In genomic region chr9:10265102-10265708, GRCh38 we compare ENCODE assay signal across 12 cellular contexts.
DNase-seq lines count a peak whose midpoint lies in the region; ATAC-seq and TF ChIP-seq lines count a peak whose summit lies in the region.
"Had no signal": no experiment of that assay in that cellular context is flagged by ENCODE, and none has a peak within 500 bp of the region (broad histone marks: within the 10 kb centered on the region; RNA-seq: fewer than 3 reads in every experiment).

No MANE protein-coding gene starts in this region.

- no peak overlapping the region for H3K14ac ChIP-seq in mesenchymal stem cell (ENCODE audit: low read length in 2 of 2)

- no peak for TF ChIP-seq CTCF in PC-3 (conservative IDR thresholded peaks at IDR 0.05; ENCODE audit: low read depth, low read length)
- no peak for TF ChIP-seq CTCF in heart left ventricle (IDR thresholded peaks at IDR 0.05)

- H3K9me2 ChIP-seq in PC-3 (replicated peaks; ENCODE audit: low read length), result no peaks in the 10 kb centered on the region

- no peak overlapping the region for H4K91ac ChIP-seq in mesenchymal stem cell (ENCODE audit: low read length)

- no peak overlapping the region for H2BK12ac ChIP-seq in mesenchymal stem cell (ENCODE audit: low read length in 2 of 2)

- H3F3A ChIP-seq in PC-3 (ENCODE audit: low read length, unreplicated experiment), result no peaks in the 10 kb centered on the region

- peak; percentile 36 for ATAC-seq in GM18861 (IDR thresholded peaks at IDR 0.05; ENCODE audit: unreplicated experiment)
- peak; percentile 95 for ATAC-seq in PC-3
- ATAC-seq in heart left ventricle, result no peak
- ATAC-seq: activated CD8-positive, alpha-beta memory T cell treated with anti-CD3 and anti-CD28 coated beads, Interleukin-2, amount 10 ng/mL, durations not matched to agents 7 days and 5 days; natural killer cell had no signal

- H2BK120ac ChIP-seq in mesenchymal stem cell (ENCODE audit: low read depth, low read length), result no peak overlapping the region

- no peaks in the 10 kb centered on the region for H3K79me1 ChIP-seq in mesenchymal stem cell (replicated peaks; ENCODE audit: low read length, poor library complexity, severe bottlenecking)

- H4K8ac ChIP-seq in mesenchymal stem cell (ENCODE audit: low read length), result no peak overlapping the region

- no peak overlapping the region for H3K4me2 ChIP-seq in PC-3 (ENCODE audit: low read length)
- no peak overlapping the region for H3K4me2 ChIP-seq in mesenchymal stem cell (ENCODE audit: low read length, poor library complexity, severe bottlenecking)

- no peaks in the 10 kb centered on the region for H4K20me1 ChIP-seq in PC-3 (ENCODE audit: low read length)

- no peaks in the 10 kb centered on the region for H3K79me2 ChIP-seq in PC-3 (ENCODE audit: low read length)

- no peak for TF ChIP-seq POLR2A in heart left ventricle (IDR thresholded peaks at IDR 0.05)

- no peak overlapping the region for H3K4ac ChIP-seq in mesenchymal stem cell (ENCODE audit: low read depth in 1 of 2, low read length in 2 of 2)

- no peak overlapping the region for H2AK5ac ChIP-seq in mesenchymal stem cell (ENCODE audit: low read length, severe bottlenecking)

- POLR2A ChIA-PET in PC-3 (lab: Charles Lee; ENCODE audit: unreplicated experiment), result interaction anchor here (0.5 kb wide), 1 partner anchor 205 kb away, joined by 3 read pairs; no protein-coding TSS in a partner anchor

- H3K9ac ChIP-seq in PC-3 (ENCODE audit: low read length) (no peak overlapping the region), mesenchymal stem cell (ENCODE audit: low read length) (peak overlapping the region; percentile 69)

- no peak overlapping the region for H2BK15ac ChIP-seq in mesenchymal stem cell (ENCODE audit: low read depth, poor library complexity, severe bottlenecking)

- H3K4me3 ChIP-seq in PC-3 (ENCODE audit: low read length) (no peak overlapping the region), mesenchymal stem cell (ENCODE audit: insufficient read depth in 1 of 2, low read depth in 1 of 2, low read length in 2 of 2) (no peak overlapping the region), heart left ventricle (no peak overlapping the region)
- H3K4me3 ChIP-seq: spleen, vagina had no signal

- no peaks in the 10 kb centered on the region for H3K9me3 ChIP-seq in PC-3 (ENCODE audit: low read length)
- peaks cover 4% of the 10 kb centered on the region for H3K9me3 ChIP-seq in mesenchymal stem cell (ENCODE audit: control insufficient read depth, low read length)
- H3K9me3 ChIP-seq in heart left ventricle, result no peaks in the 10 kb centered on the region
- H3K9me3 ChIP-seq: vagina had no signal

- H2AFZ ChIP-seq in PC-3 (ENCODE audit: low read length) (no peak overlapping the region), mesenchymal stem cell (ENCODE audit: low read depth, low read length) (no peak overlapping the region)

- DNase-seq in PC-3 (peak; percentile 20), dermis blood vessel endothelial cell (peak; percentile 14), mesenchymal stem cell (peak; percentile 98), NCI-H1417 (lab: John Stamatoyannopoulos, UW) (no peak), DMS153 treated with DMSO at 0.1 percent for 48 hours (lab: John Stamatoyannopoulos, UW; ENCODE audit: unreplicated experiment) (no peak), COR-L47 (lab: John Stamatoyannopoulos, UW) (no peak), heart left ventricle (no peak)
- DNase-seq: activated CD8-positive, alpha-beta memory T cell treated with anti-CD3 and anti-CD28 coated beads, Interleukin-2, amount 10 ng/mL, durations not matched to agents 7 days and 5 days; natural killer cell; spleen had no signal

- WGBS in mesenchymal stem cell, result 2% methylated on average over 4 of the region's 4 CpGs
- 32 to 45% (median 41%) methylated on average over 4 of the region's 4 CpGs for WGBS in heart left ventricle, 4 donors

- no peak overlapping the region for H3K18ac ChIP-seq in mesenchymal stem cell (ENCODE audit: low read depth in 1 of 2, low read length in 2 of 2)

- H3K27ac ChIP-seq in PC-3 (ENCODE audit: low read length) (0 out of 2 replicates have a peak overlapping the region, but pooled peaks have one; percentile 5), mesenchymal stem cell (ENCODE audit: low read length, poor library complexity, severe bottlenecking) (peak overlapping the region; percentile 38), heart left ventricle (no peak overlapping the region)
- H3K27ac ChIP-seq: spleen, vagina had no signal

- H3K36me3 ChIP-seq in PC-3 (ENCODE audit: low read depth, low read length) (no peaks in the 10 kb centered on the region; the same call in 1 of the 2 replicates), mesenchymal stem cell (ENCODE audit: control insufficient read depth in 1 of 2, insufficient read depth in 2 of 2, low read depth in 1 of 2, low read length in 2 of 2) (no peaks in the 10 kb centered on the region), heart left ventricle (no peaks in the 10 kb centered on the region)
- H3K36me3 ChIP-seq: spleen, vagina had no signal

- no TSS peak for BruUV-seq in PC-3 (replicated peaks; lab: Mats Ljungman, UMichigan)

- no peak overlapping the region for H3K23ac ChIP-seq in mesenchymal stem cell (ENCODE audit: low read length in 2 of 2)

- CTCF ChIA-PET in PC-3 (lab: Charles Lee), result interaction anchor here (0.7 kb wide), 1 partner anchor 219 kb away, joined by 4 read pairs; no protein-coding TSS in a partner anchor

- H3K27me3 ChIP-seq in PC-3 (ENCODE audit: low read length) (no peaks in the 10 kb centered on the region), mesenchymal stem cell (ENCODE audit: control insufficient read depth in 1 of 2, insufficient read depth in 1 of 2, low read length in 2 of 2) (no peaks in the 10 kb centered on the region), heart left ventricle (no peaks in the 10 kb centered on the region)
- H3K27me3 ChIP-seq: spleen, vagina had no signal

- no peak overlapping the region for H2BK5ac ChIP-seq in mesenchymal stem cell (ENCODE audit: low read depth, low read length, poor library complexity, severe bottlenecking)

- intact Hi-C loops in PC-3 (cut with micrococcal nuclease), result loop anchor here (5.0 to 10.0 kb wide), 2 partner anchors 33 to 50 kb away; no protein-coding TSS in a partner anchor
- intact Hi-C loops in heart left ventricle (cut with DNase I), result loop anchor here in 6 of 10 donors (5.0 kb wide), 2 partner anchors 33 to 203 kb away; no protein-coding TSS in a partner anchor

- H3K4me1 ChIP-seq in PC-3 (ENCODE audit: insufficient read depth, low read length), result no peaks in the 10 kb centered on the region
- H3K4me1 ChIP-seq in mesenchymal stem cell (ENCODE audit: control insufficient read depth, insufficient read depth, low read depth, low read length), result no peaks in the 10 kb centered on the region
- peaks cover 0 to 13% (median 0%) of the 10 kb centered on the region in 12 donors for H3K4me1 ChIP-seq in heart left ventricle
- H3K4me1 ChIP-seq: spleen, vagina had no signal

Comparison
In these comparisons a context has a peak if more than half of its experiments do, and no peak if none do; other contexts are left out.
1. ATAC-seq: peak in GM18861 (single experiment) and PC-3 (single experiment); none in heart left ventricle (0 of 4).
2. DNase-seq: peak in PC-3 (single experiment), dermis blood vessel endothelial cell (single experiment) and mesenchymal stem cell (single experiment); none in NCI-H1417 (0 of 3), DMS153 treated with DMSO at 0.1 percent for 48 hours (single experiment), COR-L47 (single experiment) and heart left ventricle (0 of 5).
3. H3K27ac ChIP-seq: peak in PC-3 (single experiment) and mesenchymal stem cell (single experiment); none in heart left ventricle (0 of 12).